11 cellular contexts compared by ENCODE assay signal in the genomic region with DNA sequence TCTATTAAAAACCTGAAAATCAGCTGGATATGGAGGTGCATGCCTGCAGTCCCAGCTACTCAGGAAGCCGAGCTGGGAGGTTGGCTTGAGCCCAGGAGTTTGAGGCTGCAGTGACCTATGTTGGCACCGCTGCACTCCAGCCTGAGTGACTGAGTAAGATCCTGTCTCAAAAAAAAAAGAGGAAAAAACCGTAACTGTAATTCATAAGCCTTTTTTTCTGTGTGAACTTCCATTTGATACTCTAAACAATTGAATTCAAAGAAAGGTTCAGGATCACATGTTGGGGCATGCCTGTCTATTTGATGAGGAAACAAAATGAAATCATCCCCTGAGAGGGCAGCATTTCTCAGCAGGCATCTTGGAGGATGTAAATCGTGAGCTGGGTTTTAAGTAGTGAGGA. TPM values are rescaled to one million over a fixed set of nuclear protein-coding genes. Genes with fewer than 3 reads are reported as not detected.
DNase-seq lines count a peak whose midpoint lies in the region; ATAC-seq and TF ChIP-seq lines count a peak whose summit lies in the region.
"Had no signal": no experiment of that assay in that cellular context is flagged by ENCODE, and none has a peak within 500 bp of the region (broad histone marks: within the 10 kb centered on the region; RNA-seq: fewer than 3 reads in every experiment).

No MANE protein-coding gene starts in this region.

- no peaks in the 10 kb centered on the region for H3K27me3 ChIP-seq in mammary epithelial cell (ENCODE audit: insufficient read depth, low read length)
- H3K27me3 ChIP-seq in ascending aorta: no peaks in the 10 kb centered on the region
- H3K27me3 ChIP-seq: Peyer's patch had no signal

- 0% methylated on average over 4 of the region's 4 CpGs for WGBS in mammary epithelial cell (ENCODE audit: low coverage, missing lambda C conversion rate)

- H3K27me3 Mint-ChIP-seq in mesothelial cell of epicardium (ENCODE audit: low read depth): no peaks in the 10 kb centered on the region
- H3K27me3 Mint-ChIP-seq: activated CD4-positive, alpha-beta T cell treated with anti-CD3 and anti-CD28 coated beads, Interleukin-2, amount 10 ng/mL, durations not matched to agents 7 days and 5 days had no signal

- peak overlapping the region; percentile 2 for H3K9ac ChIP-seq in mammary epithelial cell (ENCODE audit: insufficient read depth, low read length)

- H3K27ac ChIP-seq in mammary epithelial cell (ENCODE audit: insufficient read depth, low read depth, low read length): peak overlapping the region; percentile 60
- no peak overlapping the region for H3K27ac ChIP-seq in ascending aorta

- H3K27ac Mint-ChIP-seq in mesothelial cell of epicardium: no peak overlapping the region
- H3K27ac Mint-ChIP-seq: activated CD4-positive, alpha-beta T cell treated with anti-CD3 and anti-CD28 coated beads, Interleukin-2, amount 10 ng/mL, durations not matched to agents 7 days and 5 days; activated naive CD8-positive, alpha-beta T cell treated with anti-CD3 and anti-CD28 coated beads, Interleukin-2, amount 50 U/mL, for 24 hours had no signal

- no peaks in the 10 kb centered on the region for H3K9me3 ChIP-seq in mammary epithelial cell (replicated peaks; ENCODE audit: insufficient read depth, low read length)
- no peaks in the 10 kb centered on the region for H3K9me3 ChIP-seq in ascending aorta
- H3K9me3 ChIP-seq: Peyer's patch had no signal

- TF ChIP-seq CTCF in mammary epithelial cell (conservative IDR thresholded peaks at IDR 0.05 in 1 of 2, IDR thresholded peaks at IDR 0.05 in 1 of 2; ENCODE audit: extremely low read depth in 1 of 2, insufficient read depth in 1 of 2, low read depth in 1 of 2, low read length in 2 of 2) (no peak), ascending aorta (IDR thresholded peaks at IDR 0.05) (no peak), mesothelial cell of epicardium (IDR thresholded peaks at IDR 0.05; ENCODE audit: unreplicated experiment) (no peak)

- H3K36me3 ChIP-seq in mammary epithelial cell (ENCODE audit: insufficient read depth, low read length) (peaks cover 9% of the 10 kb centered on the region), ascending aorta (no peaks in the 10 kb centered on the region)
- H3K36me3 ChIP-seq: Peyer's patch had no signal

- no peak overlapping the region for H3K4me3 Mint-ChIP-seq in mesothelial cell of epicardium
- H3K4me3 Mint-ChIP-seq: activated CD4-positive, alpha-beta T cell treated with anti-CD3 and anti-CD28 coated beads, Interleukin-2, amount 10 ng/mL, durations not matched to agents 7 days and 5 days; activated naive CD8-positive, alpha-beta T cell treated with anti-CD3 and anti-CD28 coated beads, Interleukin-2, amount 50 U/mL, for 24 hours had no signal

- H4K20me1 ChIP-seq in mammary epithelial cell (ENCODE audit: insufficient read depth, low read length): no peaks in the 10 kb centered on the region

- peaks cover 8% of the 10 kb centered on the region for H3K4me1 Mint-ChIP-seq in mesothelial cell of epicardium

- H3K36me3 Mint-ChIP-seq in mesothelial cell of epicardium: no peaks in the 10 kb centered on the region

- no peak overlapping the region for H3K4me3 ChIP-seq in mammary epithelial cell (replicated peaks in 1 of 3; ENCODE audit: insufficient read depth in 1 of 3, low read depth in 2 of 3, low read length in 3 of 3)
- no peak overlapping the region for H3K4me3 ChIP-seq in ascending aorta
- H3K4me3 ChIP-seq: Peyer's patch had no signal

- dilution Hi-C loops in mammary epithelial cell (cut with HindIII; ENCODE audit: low sequenced_read_pairs): no loop called here

- in situ Hi-C loops in mammary epithelial cell (cut with MboI; ENCODE audit: low sequenced_read_pairs in 2 of 2): no loop called here

- H3K9me3 Mint-ChIP-seq in mesothelial cell of epicardium: no peaks in the 10 kb centered on the region
- H3K9me3 Mint-ChIP-seq: activated CD4-positive, alpha-beta T cell treated with anti-CD3 and anti-CD28 coated beads, Interleukin-2, amount 10 ng/mL, durations not matched to agents 7 days and 5 days; activated naive CD8-positive, alpha-beta T cell treated with anti-CD3 and anti-CD28 coated beads, Interleukin-2, amount 50 U/mL, for 24 hours had no signal

- ATAC-seq in GM21367 (IDR thresholded peaks at IDR 0.05; ENCODE audit: unreplicated experiment): no peak
- ATAC-seq: activated naive CD8-positive, alpha-beta T cell treated with anti-CD3 and anti-CD28 coated beads, Interleukin-2, amount 50 U/mL, for 24 hours had no signal

- DNase-seq in AML-193 (lab: John Stamatoyannopoulos, UW): peak; percentile 24 to 25
- DNase-seq in LHCN-M2 (ENCODE audit: low read depth): peak; percentile 70
- DNase-seq in mammary epithelial cell: peak; percentile 92
- DNase-seq in lung microvascular endothelial cell (ENCODE audit: low read depth in 2 of 2): peak; percentile 86 to 97
- DNase-seq in ascending aorta (ENCODE audit: low spot score in 2 of 2): no peak
- no peak for DNase-seq in NCI-H1092 treated with DMSO at 0.1 percent for 48 hours (lab: John Stamatoyannopoulos, UW)
- no peak for DNase-seq in mesothelial cell of epicardium (ENCODE audit: low spot score in 2 of 2, unreplicated experiment in 2 of 2)
- DNase-seq: activated CD4-positive, alpha-beta T cell treated with anti-CD3 and anti-CD28 coated beads, Interleukin-2, amount 10 ng/mL, durations not matched to agents 7 days and 5 days; activated naive CD8-positive, alpha-beta T cell treated with anti-CD3 and anti-CD28 coated beads, Interleukin-2, amount 50 U/mL, for 24 hours; Peyer's patch had no signal

- intact Hi-C loops in mammary epithelial cell (cut with micrococcal nuclease) (loop anchor here (1.0 kb wide), 1 partner anchor 21 kb away; no protein-coding TSS in a partner anchor), ascending aorta (cut with DNase I) (no loop called here)

- peak overlapping the region; percentile 19 for H2AFZ ChIP-seq in mammary epithelial cell (ENCODE audit: low read depth, low read length)

- CTCF ChIA-PET in mammary epithelial cell (lab: Charles Lee; ENCODE audit: low non-redundant PET): no interaction called here

- H3K79me2 ChIP-seq in mammary epithelial cell (ENCODE audit: insufficient read depth, low read length): peaks cover 79% of the 10 kb centered on the region

- no TSS peak for BruUV-seq in mammary epithelial cell (replicated peaks; lab: Mats Ljungman, UMichigan)

- H3K4me1 ChIP-seq in mammary epithelial cell (ENCODE audit: insufficient read depth, low read length) (peaks cover 79% of the 10 kb centered on the region), ascending aorta (peaks cover 0 to 5% of the 10 kb centered on the region in 2 donors)

- H3K4me2 ChIP-seq in mammary epithelial cell (ENCODE audit: insufficient read depth, low read depth, low read length): peak overlapping the region; percentile 44

RNA-seq across cellular contexts. Expression of a gene that starts 38.8 kb away (rescaled TPM):
- total RNA-seq in LHCN-M2 (2014; rRNA removed) (1.5 TPM in 2 replicates), mammary epithelial cell (100 to 1,000 TPM; 191 to 204 TPM), lung microvascular endothelial cell (24.8 and 54.3 TPM in 2 replicates), ascending aorta (3.2 TPM), mesothelial cell of epicardium (4.1 to 4.7 TPM (median 4.1 TPM) in 3 replicates)
- polyA plus RNA-seq in LHCN-M2 (2012): 0.13 TPM
- 86.5 TPM for polyA plus RNA-seq in mammary epithelial cell
- 266 TPM for polyA minus RNA-seq in mammary epithelial cell

Comparison
In these comparisons a context has a peak if more than half of its experiments do, and no peak if none do; other contexts are left out.
1. DNase-seq: peak in AML-193 (2 of 2), LHCN-M2 (single experiment), mammary epithelial cell (single experiment) and lung microvascular endothelial cell (2 of 2); none in ascending aorta (0 of 2), NCI-H1092 treated with DMSO at 0.1 percent for 48 hours (single experiment) and mesothelial cell of epicardium (0 of 2).